ENCODE assay signal across 1 cellular context in the genomic region with DNA sequence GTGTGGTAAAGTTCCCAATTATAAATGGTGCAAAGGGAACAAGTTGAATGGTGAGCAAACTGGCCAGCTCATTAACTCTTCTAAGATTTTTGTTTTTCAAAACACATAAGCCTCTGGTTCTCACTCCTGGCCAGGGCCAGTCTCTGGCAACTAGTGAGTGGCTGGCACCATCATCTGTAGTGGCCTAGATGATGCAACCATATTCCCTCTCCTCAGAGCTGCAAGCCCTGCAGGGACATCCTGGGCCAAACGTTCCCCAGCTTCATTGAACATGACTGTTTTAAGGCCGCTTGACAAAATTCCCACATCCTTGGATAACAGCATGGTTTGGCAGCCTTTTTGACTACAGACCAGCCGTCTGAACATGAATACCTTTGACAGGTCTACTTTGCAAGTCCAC.
TF ChIP-seq lines count a peak whose summit lies in the region.

No MANE protein-coding gene starts in this region.

TF ChIP-seq in SK-N-SH treated with all-trans-retinoic acid at 6 μM for 48 hours, 23 proteins besides CTCF, POLR2A, EP300 and RAD21 (continued from another document):
- TF ChIP-seq, protein P1, sequence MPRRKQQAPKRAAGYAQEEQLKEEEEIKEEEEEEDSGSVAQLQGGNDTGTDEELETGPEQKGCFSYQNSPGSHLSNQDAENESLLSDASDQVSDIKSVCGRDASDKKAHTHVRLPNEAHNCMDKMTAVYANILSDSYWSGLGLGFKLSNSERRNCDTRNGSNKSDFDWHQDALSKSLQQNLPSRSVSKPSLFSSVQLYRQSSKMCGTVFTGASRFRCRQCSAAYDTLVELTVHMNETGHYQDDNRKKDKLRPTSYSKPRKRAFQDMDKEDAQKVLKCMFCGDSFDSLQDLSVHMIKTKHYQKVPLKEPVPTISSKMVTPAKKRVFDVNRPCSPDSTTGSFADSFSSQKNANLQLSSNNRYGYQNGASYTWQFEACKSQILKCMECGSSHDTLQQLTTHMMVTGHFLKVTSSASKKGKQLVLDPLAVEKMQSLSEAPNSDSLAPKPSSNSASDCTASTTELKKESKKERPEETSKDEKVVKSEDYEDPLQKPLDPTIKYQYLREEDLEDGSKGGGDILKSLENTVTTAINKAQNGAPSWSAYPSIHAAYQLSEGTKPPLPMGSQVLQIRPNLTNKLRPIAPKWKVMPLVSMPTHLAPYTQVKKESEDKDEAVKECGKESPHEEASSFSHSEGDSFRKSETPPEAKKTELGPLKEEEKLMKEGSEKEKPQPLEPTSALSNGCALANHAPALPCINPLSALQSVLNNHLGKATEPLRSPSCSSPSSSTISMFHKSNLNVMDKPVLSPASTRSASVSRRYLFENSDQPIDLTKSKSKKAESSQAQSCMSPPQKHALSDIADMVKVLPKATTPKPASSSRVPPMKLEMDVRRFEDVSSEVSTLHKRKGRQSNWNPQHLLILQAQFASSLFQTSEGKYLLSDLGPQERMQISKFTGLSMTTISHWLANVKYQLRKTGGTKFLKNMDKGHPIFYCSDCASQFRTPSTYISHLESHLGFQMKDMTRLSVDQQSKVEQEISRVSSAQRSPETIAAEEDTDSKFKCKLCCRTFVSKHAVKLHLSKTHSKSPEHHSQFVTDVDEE (CRISPR knock-in tag; IDR thresholded peaks at IDR 0.05): no peak
- TF ChIP-seq TCF4 (CRISPR knock-in tag; IDR thresholded peaks at IDR 0.05; ENCODE audit: borderline replicate concordance): no peak
- TF ChIP-seq TOX (CRISPR knock-in tag; IDR thresholded peaks at IDR 0.05; ENCODE audit: borderline replicate concordance): no peak
- no peak for TF ChIP-seq RARB (CRISPR knock-in tag; IDR thresholded peaks at IDR 0.05)
- no peak for TF ChIP-seq PPARA (CRISPR knock-in tag; IDR thresholded peaks at IDR 0.05; ENCODE audit: borderline replicate concordance)
- TF ChIP-seq ZFP3 (CRISPR knock-in tag; IDR thresholded peaks at IDR 0.05): no peak
- no peak for TF ChIP-seq OSR1 (CRISPR knock-in tag; IDR thresholded peaks at IDR 0.05)
- no peak for TF ChIP-seq ZNF565 (CRISPR knock-in tag; conservative IDR thresholded peaks at IDR 0.05; ENCODE audit: low read depth)
- TF ChIP-seq, protein P2, sequence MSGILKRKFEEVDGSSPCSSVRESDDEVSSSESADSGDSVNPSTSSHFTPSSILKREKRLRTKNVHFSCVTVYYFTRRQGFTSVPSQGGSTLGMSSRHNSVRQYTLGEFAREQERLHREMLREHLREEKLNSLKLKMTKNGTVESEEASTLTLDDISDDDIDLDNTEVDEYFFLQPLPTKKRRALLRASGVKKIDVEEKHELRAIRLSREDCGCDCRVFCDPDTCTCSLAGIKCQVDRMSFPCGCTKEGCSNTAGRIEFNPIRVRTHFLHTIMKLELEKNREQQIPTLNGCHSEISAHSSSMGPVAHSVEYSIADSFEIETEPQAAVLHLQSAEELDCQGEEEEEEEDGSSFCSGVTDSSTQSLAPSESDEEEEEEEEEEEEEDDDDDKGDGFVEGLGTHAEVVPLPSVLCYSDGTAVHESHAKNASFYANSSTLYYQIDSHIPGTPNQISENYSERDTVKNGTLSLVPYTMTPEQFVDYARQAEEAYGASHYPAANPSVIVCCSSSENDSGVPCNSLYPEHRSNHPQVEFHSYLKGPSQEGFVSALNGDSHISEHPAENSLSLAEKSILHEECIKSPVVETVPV (CRISPR knock-in tag; IDR thresholded peaks at IDR 0.05): no peak
